In genomic region chr4:170008801-170009200, GRCh38 we compare ENCODE assay signal across 26 cellular contexts.
"Had no signal": no experiment of that assay in that cellular context is flagged by ENCODE, and none has a peak within 500 bp of the region (broad histone marks: within the 10 kb centered on the region; RNA-seq: fewer than 3 reads in every experiment).

No MANE protein-coding gene starts in this region.

- H3K9me3 Mint-ChIP-seq: effector memory CD8-positive, alpha-beta T cell; naive thymus-derived CD4-positive, alpha-beta T cell; stimulated activated effector memory CD8-positive, alpha-beta T cell treated with anti-CD3 and anti-CD28 coated beads, Interleukin-12 subunit alpha, Interleukin-12 subunit beta, amount 100 ng/mL, for 72 hours; type B pancreatic cell had no signal

- H3K27me3 Mint-ChIP-seq: type B pancreatic cell had no signal

- H3K27ac Mint-ChIP-seq: effector memory CD8-positive, alpha-beta T cell; naive thymus-derived CD4-positive, alpha-beta T cell; nephron; neural progenitor cell; stimulated activated effector memory CD8-positive, alpha-beta T cell treated with anti-CD3 and anti-CD28 coated beads, Interleukin-12 subunit alpha, Interleukin-12 subunit beta, amount 100 ng/mL, for 72 hours; type B pancreatic cell had no signal

- H3K4me1 ChIP-seq: prostate gland had no signal

- H3K36me3 Mint-ChIP-seq: naive thymus-derived CD4-positive, alpha-beta T cell; stimulated activated effector memory CD8-positive, alpha-beta T cell treated with anti-CD3 and anti-CD28 coated beads, Interleukin-12 subunit alpha, Interleukin-12 subunit beta, amount 100 ng/mL, for 72 hours; type B pancreatic cell had no signal

- H3K36me3 ChIP-seq: gastrocnemius medialis, heart left ventricle, left lung, neural progenitor cell, prostate gland, right atrium auricular region, stomach, tibial artery had no signal

- H3K9me3 ChIP-seq: gastrocnemius medialis, heart left ventricle, left lung, prostate gland, right atrium auricular region, stomach, testis, tibial artery had no signal

- DNase-seq: dermis blood vessel endothelial cell; effector memory CD8-positive, alpha-beta T cell; gastrocnemius medialis; heart left ventricle; kidney; left cardiac atrium; left lung; mesendoderm; naive thymus-derived CD4-positive, alpha-beta T cell; nucleus accumbens; stimulated activated CD4-positive, alpha-beta T cell treated with anti-CD3 and anti-CD28 coated beads, Interleukin-12 subunit alpha, Interleukin-12 subunit beta, amount 100 ng/mL, for 4 hours; stimulated activated CD4-positive, alpha-beta T cell treated with anti-CD3 and anti-CD28 coated beads, Interleukin-2, amount 100 ng/mL, for 24 hours; stimulated activated CD4-positive, alpha-beta T cell treated with anti-CD3 and anti-CD28 coated beads, Interleukin-4, amount 100 ng/mL, for 24 hours; stimulated activated naive CD4-positive, alpha-beta T cell treated with Interleukin-2 at 50 U/mL for 16 hours; stomach; testis; tibial artery had no signal

- H3K27ac ChIP-seq: coronary artery, gastrocnemius medialis, heart left ventricle, hepatocyte, left lung, neural progenitor cell, prostate gland, right atrium auricular region, stomach, testis, tibial artery had no signal

- H3K4me1 Mint-ChIP-seq: stimulated activated effector memory CD8-positive, alpha-beta T cell treated with anti-CD3 and anti-CD28 coated beads, Interleukin-12 subunit alpha, Interleukin-12 subunit beta, amount 100 ng/mL, for 72 hours had no signal

- H3K27me3 ChIP-seq: gastrocnemius medialis, heart left ventricle, hepatocyte, left lung, neural progenitor cell, right atrium auricular region, stomach, testis, tibial artery had no signal

- H3K4me2 ChIP-seq: hepatocyte, smooth muscle cell had no signal

- H2AFZ ChIP-seq: hepatocyte, neural progenitor cell had no signal

- H3K4me3 ChIP-seq: coronary artery, gastrocnemius medialis, heart left ventricle, hepatocyte, left lung, neural progenitor cell, prostate gland, right atrium auricular region, smooth muscle cell, stomach, testis, tibial artery had no signal

- H3K79me2 ChIP-seq: hepatocyte had no signal

- H3K4me3 Mint-ChIP-seq: nephron; neural progenitor cell; stimulated activated effector memory CD8-positive, alpha-beta T cell treated with anti-CD3 and anti-CD28 coated beads, Interleukin-12 subunit alpha, Interleukin-12 subunit beta, amount 100 ng/mL, for 72 hours; type B pancreatic cell had no signal

- H3K9ac ChIP-seq: neural progenitor cell had no signal
